ENCODE assay signal across 8 cellular contexts in the genomic region with DNA sequence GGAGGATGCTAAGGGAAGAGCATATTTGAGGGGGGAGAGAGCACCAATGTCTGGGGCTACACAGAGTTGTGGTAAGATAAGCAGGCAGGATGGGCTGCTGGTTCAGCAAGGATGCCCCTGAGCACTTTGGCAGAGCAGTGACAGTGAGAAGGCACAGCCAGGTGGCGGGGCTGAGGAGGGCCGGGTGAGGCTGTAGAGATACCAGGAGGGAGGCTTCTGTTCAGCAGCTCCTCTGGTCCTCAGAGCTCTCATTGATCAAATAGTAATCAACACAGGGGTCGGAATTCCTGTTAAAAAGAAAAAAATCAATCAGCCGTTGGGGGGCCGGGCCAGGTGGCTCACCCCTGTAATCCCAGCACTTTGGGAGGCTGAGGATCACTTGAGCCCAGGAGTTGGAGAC. TPM values are rescaled to one million over a fixed set of nuclear protein-coding genes. Genes with fewer than 3 reads are reported as not detected.
"Had no signal": no experiment of that assay in that cellular context is flagged by ENCODE, and none has a peak within 500 bp of the region (broad histone marks: within the 10 kb centered on the region; RNA-seq: fewer than 3 reads in every experiment).

No MANE protein-coding gene starts in this region.

- ATAC-seq: GM23338, K562 had no signal

- H3K4me3 ChIP-seq: GM23338, K562 had no signal

- H3K9me3 Mint-ChIP-seq: GM23338 had no signal

- H2AFZ ChIP-seq: GM23338 had no signal

- DNase-seq: H9, HCEC 1CT, IMR-90 had no signal

- H3K4me2 ChIP-seq: GM23338 had no signal

- H3K4me3 Mint-ChIP-seq: GM23338, H9 had no signal

- H3K27ac Mint-ChIP-seq: GM23338, H9 had no signal

- H3K27ac ChIP-seq: HL-60 had no signal

RNA-seq across cellular contexts. Expression of a gene that starts 11.5 kb away (rescaled TPM):
- total RNA-seq: GM23338, H1, H9, HT1080 had no signal
- polyA plus RNA-seq: GM23338, H1 had no signal
